Comparison of ENCODE assay signal across 8 cellular contexts in the genomic region with DNA sequence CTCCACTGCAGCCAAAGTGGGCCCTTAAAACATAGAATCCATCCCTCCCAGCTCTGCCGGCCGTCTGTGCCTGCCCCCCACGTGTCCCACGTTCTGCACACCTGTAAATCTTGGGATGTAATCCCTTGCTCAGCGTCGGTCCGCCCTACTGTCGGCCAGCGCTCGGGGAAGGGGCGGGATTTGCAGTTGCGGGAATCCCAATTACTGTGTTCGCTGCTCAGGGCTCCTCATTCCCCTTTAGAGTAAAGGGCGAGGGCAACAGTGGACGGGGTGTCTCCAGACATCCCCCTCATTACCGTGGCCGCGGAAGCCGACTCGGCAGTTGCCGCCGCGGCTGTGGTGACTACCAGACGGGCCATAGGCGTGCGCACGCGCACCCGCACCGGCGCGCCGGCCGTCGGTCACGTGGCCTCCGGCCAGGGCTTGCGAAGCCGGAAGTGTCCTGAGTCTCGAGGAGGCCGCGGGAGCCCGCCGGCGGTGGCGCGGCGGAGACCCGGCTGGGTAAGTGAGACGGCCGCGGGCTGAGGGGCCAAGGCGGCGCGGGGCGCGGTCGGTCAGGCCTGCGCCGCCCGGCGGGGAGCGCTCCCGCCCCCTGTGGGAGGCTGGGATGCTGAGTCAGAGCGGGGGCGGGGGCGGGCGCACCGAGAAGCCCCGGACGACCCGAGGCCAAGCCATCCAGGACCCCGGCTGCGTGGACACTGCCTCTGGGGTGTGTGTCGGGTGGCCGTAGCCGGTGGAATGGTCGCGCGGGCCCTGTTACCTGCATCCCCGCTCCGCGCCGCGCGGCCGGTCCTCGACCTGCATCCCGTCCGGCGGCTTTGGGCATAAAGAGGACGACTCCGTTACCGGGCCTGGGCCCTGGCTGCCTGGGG. TPM values are rescaled to one million over a fixed set of nuclear protein-coding genes. Genes with fewer than 3 reads are reported as not detected.
DNase-seq lines count a peak whose midpoint lies in the region; ATAC-seq and TF ChIP-seq lines count a peak whose summit lies in the region.

A gene (plus strand): TSS at position 434 of the 872 bp plus-strand sequence. CDS start 3,751 bp downstream, outside the sequence.

- H3K4me3 ChIP-seq in LNCaP clone FGC (ENCODE audit: low read depth, low read length) (peak within 1 kb of the TSS; percentile 96), osteoblast (ENCODE audit: insufficient read depth, low read length) (peak within 1 kb of the TSS; percentile 95), thoracic aorta (peak within 1 kb of the TSS; percentile 96)

- peaks cover 23% of the 10 kb centered on the region for H3K36me3 ChIP-seq in osteoblast (ENCODE audit: insufficient read depth, low read length)
- peaks cover 4% of the 10 kb centered on the region for H3K36me3 ChIP-seq in thoracic aorta

- peaks cover 24% of the 10 kb centered on the region for H3K4me1 ChIP-seq in osteoblast (ENCODE audit: insufficient read depth, low read length)
- peaks cover 7 to 13% of the 10 kb centered on the region in 2 donors for H3K4me1 ChIP-seq in thoracic aorta (ENCODE audit: control insufficient read depth in 1 of 2, low read depth in 2 of 2)

- peak within 1 kb of the TSS; percentile 94 for H2AFZ ChIP-seq in osteoblast (ENCODE audit: low read length)

- DNase-seq in G401 (ENCODE audit: low spot score) (peak; percentile 83), GOT3 (lab: John Stamatoyannopoulos, UW) (peak; percentile 100), LNCaP clone FGC (ENCODE audit: low read depth) (peak; percentile 52), SK-MEL-5 (ENCODE audit: low read depth, low spot score) (peak; percentile 83), glomerular endothelial cell (ENCODE audit: extremely low read depth, low read depth, low spot score) (no peak), osteoblast (ENCODE audit: insufficient read length, low spot score, missing footprints) (peak; percentile 96), thoracic aorta (ENCODE audit: low spot score) (peak; percentile 45)
- DNase-seq in activated naive CD4-positive, alpha-beta T cell treated with anti-CD3 and anti-CD28 coated beads, Interleukin-2, amount 50 U/mL, for 16 hours: peak; percentile 55

- no peaks in the 10 kb centered on the region for H3K27me3 ChIP-seq in osteoblast (ENCODE audit: insufficient read depth, low read length)
- H3K27me3 ChIP-seq in thoracic aorta (replicated peaks; ENCODE audit: insufficient read depth): no peaks in the 10 kb centered on the region

- H3K27ac ChIP-seq in osteoblast (ENCODE audit: low read depth, low read length) (peak within 1 kb of the TSS; percentile 99), thoracic aorta (peak within 1 kb of the TSS; percentile 96 to 97)

- H3K79me2 ChIP-seq in osteoblast (ENCODE audit: insufficient read depth, low read length): peaks cover 38% of the 10 kb centered on the region

- H3K4me2 ChIP-seq in osteoblast (ENCODE audit: insufficient read depth, low read length): peak within 1 kb of the TSS; percentile 84

- in situ Hi-C loops in G401 (cut with HindIII; ENCODE audit: low sequenced_read_pairs): no loop called here
- in situ Hi-C loops in SK-MEL-5 (cut with HindIII; ENCODE audit: low pct_unique_long_range_greater_than_20kb, low sequenced_read_pairs): no loop called here

- TF ChIP-seq CTCF in LNCaP clone FGC (IDR thresholded peaks at IDR 0.05; ENCODE audit: control insufficient read depth, extremely low read depth, insufficient read depth): no peak
- no peak for TF ChIP-seq CTCF in osteoblast (IDR thresholded peaks at IDR 0.05; ENCODE audit: extremely low read depth, low read depth, low read length)
- TF ChIP-seq CTCF in thoracic aorta (IDR thresholded peaks at IDR 0.05): no peak

- peak; percentile 94 for ATAC-seq in thoracic aorta (ENCODE audit: insufficient number of reproducible peaks, low FRiP score, low read depth)

- H4K20me1 ChIP-seq in osteoblast (ENCODE audit: insufficient read depth, low read length): peaks cover 3% of the 10 kb centered on the region

- H3K9me3 ChIP-seq in osteoblast (ENCODE audit: low read depth, low read length) (no peaks in the 10 kb centered on the region), thoracic aorta (no peaks in the 10 kb centered on the region)

RNA-seq across cellular contexts. Expression of the gene that starts here (rescaled TPM):
- 26.2 and 28.6 TPM in 2 replicates for total RNA-seq in G401 (2014; rRNA removed; shearing (Covaris generic))
- 57.2 and 64.0 TPM in 2 replicates for total RNA-seq in SK-MEL-5 (2014; rRNA removed; shearing (Covaris generic))
- 31.3 and 31.4 TPM in 2 replicates for polyA plus RNA-seq in SK-MEL-5 (2015; cell fraction: cytosol; rRNA removed)
- 57.3 and 58.4 TPM in 2 replicates for polyA plus RNA-seq in SK-MEL-5 (2015; cell fraction: nucleus; rRNA removed)
- total RNA-seq in glomerular endothelial cell (22.3 and 35.2 TPM in 2 replicates), osteoblast (34.8 and 36.2 TPM in 2 replicates), thoracic aorta (10 to 100 TPM; 26.3 to 39.3 TPM)
